1 cellular context compared by ENCODE assay signal in genomic region chr22:30425616-30426394, GRCh38.
TF ChIP-seq lines count a peak whose summit lies in the region.

Gene MTFP1, plus strand, starts transcription at chr22:30425768. Its CDS starts 112 bp downstream, at chr22:30425880.

TF ChIP-seq in HEK293, 187 proteins besides CTCF, POLR2A, EP300 and RAD21 (continued from another document and continues in another):
- TF ChIP-seq ZNF518A (tag by site-specific recombination; conservative IDR thresholded peaks at IDR 0.05; ENCODE audit: low read depth) (no peak), ZNF366 (tag by site-specific recombination; conservative IDR thresholded peaks at IDR 0.05) (no peak), EGR2 (tag by site-specific recombination; IDR thresholded peaks at IDR 0.05; ENCODE audit: low read depth) (no peak), RBAK (tag by site-specific recombination; IDR thresholded peaks at IDR 0.05) (no peak), ZNF214 (tag by site-specific recombination; IDR thresholded peaks at IDR 0.05; ENCODE audit: borderline replicate concordance) (no peak), ZSCAN5A (tag by site-specific recombination; IDR thresholded peaks at IDR 0.05) (0 out of 2 replicates have a peak, but pooled peaks have one; percentile 35), SETDB1 (IDR thresholded peaks at IDR 0.05; ENCODE audit: insufficient read length, low read length) (no peak), PRDM10 (tag by site-specific recombination; IDR thresholded peaks at IDR 0.05) (peak; percentile 76), ZNF561 (tag by site-specific recombination; IDR thresholded peaks at IDR 0.05; ENCODE audit: borderline replicate concordance) (0 out of 2 replicates have a peak, but pooled peaks have one; percentile 82), ZBTB21 (tag by site-specific recombination; IDR thresholded peaks at IDR 0.05) (no peak), ZNF514 (tag by site-specific recombination; IDR thresholded peaks at IDR 0.05) (no peak), ZFP3 (tag by site-specific recombination; IDR thresholded peaks at IDR 0.05; ENCODE audit: low read depth) (no peak), ZNF341 (tag by site-specific recombination; IDR thresholded peaks at IDR 0.05; ENCODE audit: low read depth) (peak; percentile 49; the same call in 1 of the 2 replicates), PRDM1 (tag by site-specific recombination; IDR thresholded peaks at IDR 0.05) (no peak), ZNF530 (tag by site-specific recombination; IDR thresholded peaks at IDR 0.05; ENCODE audit: low read depth) (no peak), ZNF169 (tag by site-specific recombination; IDR thresholded peaks at IDR 0.05) (no peak), ZNF677 (tag by site-specific recombination; IDR thresholded peaks at IDR 0.05) (no peak), ZNF416 (tag by site-specific recombination; IDR thresholded peaks at IDR 0.05) (no peak), KLF10 (tag by site-specific recombination; IDR thresholded peaks at IDR 0.05) (no peak), ZNF837 (tag by site-specific recombination; IDR thresholded peaks at IDR 0.05) (no peak), GLI4 (tag by site-specific recombination; IDR thresholded peaks at IDR 0.05) (no peak), ZNF529 (tag by site-specific recombination; IDR thresholded peaks at IDR 0.05; ENCODE audit: insufficient replicate concordance) (no peak), PRDM6 (tag by site-specific recombination; IDR thresholded peaks at IDR 0.05) (no peak), MZF1 (tag by site-specific recombination; IDR thresholded peaks at IDR 0.05; ENCODE audit: borderline replicate concordance) (no peak), ZNF571 (tag by site-specific recombination; IDR thresholded peaks at IDR 0.05) (no peak), ZNF266 (tag by site-specific recombination; IDR thresholded peaks at IDR 0.05; ENCODE audit: low read depth) (no peak), ZNF624 (tag by site-specific recombination; IDR thresholded peaks at IDR 0.05) (no peak), ZFHX2 (tag by site-specific recombination; conservative IDR thresholded peaks at IDR 0.05) (no peak; the same call in 1 of the 2 replicates), ZNF423 (tag by site-specific recombination; IDR thresholded peaks at IDR 0.05) (no peak), FEZF1 (tag by site-specific recombination; IDR thresholded peaks at IDR 0.05) (no peak), TRIM28 (IDR thresholded peaks at IDR 0.05; ENCODE audit: borderline replicate concordance, low read length) (no peak), ZNF791 (tag by site-specific recombination; IDR thresholded peaks at IDR 0.05) (no peak), ZNF785 (tag by site-specific recombination; IDR thresholded peaks at IDR 0.05) (peak; percentile 44; the same call in 1 of the 2 replicates), ZXDB (tag by site-specific recombination; IDR thresholded peaks at IDR 0.05) (peak; percentile 62), ZNF350 (tag by site-specific recombination; IDR thresholded peaks at IDR 0.05) (no peak), ZNF362 (tag by site-specific recombination; IDR thresholded peaks at IDR 0.05) (no peak), ZNF768 (tag by site-specific recombination; IDR thresholded peaks at IDR 0.05) (no peak), SCRT1 (tag by site-specific recombination; IDR thresholded peaks at IDR 0.05; ENCODE audit: borderline replicate concordance) (no peak), ZBTB8A (tag by site-specific recombination; IDR thresholded peaks at IDR 0.05) (peak; percentile 48; the same call in 1 of the 2 replicates), ZNF155 (tag by site-specific recombination; IDR thresholded peaks at IDR 0.05) (no peak), ZNF274 (IDR thresholded peaks at IDR 0.05; ENCODE audit: low read length) (no peak), ZNF274 (tag by site-specific recombination; IDR thresholded peaks at IDR 0.05; ENCODE audit: borderline replicate concordance) (no peak), ZNF501 (tag by site-specific recombination; IDR thresholded peaks at IDR 0.05) (0 out of 2 replicates have a peak, but pooled peaks have one; percentile 28)
- TF ChIP-seq, protein P1, sequence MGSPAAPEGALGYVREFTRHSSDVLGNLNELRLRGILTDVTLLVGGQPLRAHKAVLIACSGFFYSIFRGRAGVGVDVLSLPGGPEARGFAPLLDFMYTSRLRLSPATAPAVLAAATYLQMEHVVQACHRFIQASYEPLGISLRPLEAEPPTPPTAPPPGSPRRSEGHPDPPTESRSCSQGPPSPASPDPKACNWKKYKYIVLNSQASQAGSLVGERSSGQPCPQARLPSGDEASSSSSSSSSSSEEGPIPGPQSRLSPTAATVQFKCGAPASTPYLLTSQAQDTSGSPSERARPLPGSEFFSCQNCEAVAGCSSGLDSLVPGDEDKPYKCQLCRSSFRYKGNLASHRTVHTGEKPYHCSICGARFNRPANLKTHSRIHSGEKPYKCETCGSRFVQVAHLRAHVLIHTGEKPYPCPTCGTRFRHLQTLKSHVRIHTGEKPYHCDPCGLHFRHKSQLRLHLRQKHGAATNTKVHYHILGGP (tag by site-specific recombination; IDR thresholded peaks at IDR 0.05): no peak
- TF ChIP-seq, protein P2, sequence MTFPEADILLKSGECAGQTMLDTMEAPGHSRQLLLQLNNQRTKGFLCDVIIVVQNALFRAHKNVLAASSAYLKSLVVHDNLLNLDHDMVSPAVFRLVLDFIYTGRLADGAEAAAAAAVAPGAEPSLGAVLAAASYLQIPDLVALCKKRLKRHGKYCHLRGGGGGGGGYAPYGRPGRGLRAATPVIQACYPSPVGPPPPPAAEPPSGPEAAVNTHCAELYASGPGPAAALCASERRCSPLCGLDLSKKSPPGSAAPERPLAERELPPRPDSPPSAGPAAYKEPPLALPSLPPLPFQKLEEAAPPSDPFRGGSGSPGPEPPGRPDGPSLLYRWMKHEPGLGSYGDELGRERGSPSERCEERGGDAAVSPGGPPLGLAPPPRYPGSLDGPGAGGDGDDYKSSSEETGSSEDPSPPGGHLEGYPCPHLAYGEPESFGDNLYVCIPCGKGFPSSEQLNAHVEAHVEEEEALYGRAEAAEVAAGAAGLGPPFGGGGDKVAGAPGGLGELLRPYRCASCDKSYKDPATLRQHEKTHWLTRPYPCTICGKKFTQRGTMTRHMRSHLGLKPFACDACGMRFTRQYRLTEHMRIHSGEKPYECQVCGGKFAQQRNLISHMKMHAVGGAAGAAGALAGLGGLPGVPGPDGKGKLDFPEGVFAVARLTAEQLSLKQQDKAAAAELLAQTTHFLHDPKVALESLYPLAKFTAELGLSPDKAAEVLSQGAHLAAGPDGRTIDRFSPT (tag by site-specific recombination; IDR thresholded peaks at IDR 0.05): no peak; the same call in 1 of the 2 replicates
- TF ChIP-seq, protein P3, sequence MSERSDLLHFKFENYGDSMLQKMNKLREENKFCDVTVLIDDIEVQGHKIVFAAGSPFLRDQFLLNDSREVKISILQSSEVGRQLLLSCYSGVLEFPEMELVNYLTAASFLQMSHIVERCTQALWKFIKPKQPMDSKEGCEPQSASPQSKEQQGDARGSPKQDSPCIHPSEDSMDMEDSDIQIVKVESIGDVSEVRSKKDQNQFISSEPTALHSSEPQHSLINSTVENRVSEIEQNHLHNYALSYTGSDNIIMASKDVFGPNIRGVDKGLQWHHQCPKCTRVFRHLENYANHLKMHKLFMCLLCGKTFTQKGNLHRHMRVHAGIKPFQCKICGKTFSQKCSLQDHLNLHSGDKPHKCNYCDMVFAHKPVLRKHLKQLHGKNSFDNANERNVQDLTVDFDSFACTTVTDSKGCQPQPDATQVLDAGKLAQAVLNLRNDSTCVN (tag by site-specific recombination; optimal IDR thresholded peaks at IDR 0.05): peak; percentile 83
